1 cellular context compared by ENCODE assay signal in genomic region chr11:14620027-14620511, GRCh38.
A peak's percentile ranks its signal among the peaks of the same experiment; 100 is the strongest.
TF ChIP-seq lines count a peak whose summit lies in the region.

No MANE protein-coding gene starts in this region.

TF ChIP-seq in HepG2, 621 proteins besides CTCF, POLR2A, EP300 and RAD21 (continued from another document and continues in another):
- TF ChIP-seq CENPBD1 (CRISPR knock-in tag; IDR thresholded peaks at IDR 0.05; ENCODE audit: borderline replicate concordance, low read depth), result no peak
- peak; percentile 23; the same call in 1 of the 2 replicates for TF ChIP-seq ZBTB21 (CRISPR knock-in tag; IDR thresholded peaks at IDR 0.05)
- no peak for TF ChIP-seq ATM (IDR thresholded peaks at IDR 0.05; ENCODE audit: borderline replicate concordance)
- peak; percentile 84 for TF ChIP-seq GATAD2A (CRISPR knock-in tag; IDR thresholded peaks at IDR 0.05)
- TF ChIP-seq ZMYM3 (CRISPR knock-in tag; IDR thresholded peaks at IDR 0.05), result peak; percentile 62; the same call in 1 of the 2 replicates
- TF ChIP-seq HNF4A (CRISPR knock-in tag; IDR thresholded peaks at IDR 0.05), result peak; percentile 65
- TF ChIP-seq ARNT2 (CRISPR knock-in tag; IDR thresholded peaks at IDR 0.05; ENCODE audit: low read depth), result 0 out of 2 replicates have a peak, but pooled peaks have one; percentile 26
- TF ChIP-seq ZNF431 (CRISPR knock-in tag; IDR thresholded peaks at IDR 0.05; ENCODE audit: borderline replicate concordance, low read depth), result peak; percentile 53; the same call in 1 of the 2 replicates
- TF ChIP-seq ASH2L (IDR thresholded peaks at IDR 0.05; ENCODE audit: insufficient read length, low read depth, low read length), result peak; percentile 48
- peak; percentile 66; the same call in 1 of the 2 replicates for TF ChIP-seq ARID3A (IDR thresholded peaks at IDR 0.05; ENCODE audit: low read depth, low read length)
- 0 out of 2 replicates have a peak, but pooled peaks have one; percentile 36 for TF ChIP-seq KIAA2018 (CRISPR knock-in tag; IDR thresholded peaks at IDR 0.05; ENCODE audit: borderline replicate concordance)
- peak; percentile 84 for TF ChIP-seq ZNF609 (CRISPR knock-in tag; IDR thresholded peaks at IDR 0.05; ENCODE audit: borderline replicate concordance)
- TF ChIP-seq MIXL1 (CRISPR knock-in tag; IDR thresholded peaks at IDR 0.05), result peak; percentile 62; the same call in 1 of the 2 replicates
- peak; percentile 21; the same call in 1 of the 2 replicates for TF ChIP-seq ZNF878 (CRISPR knock-in tag; IDR thresholded peaks at IDR 0.05)
- TF ChIP-seq MLX (CRISPR knock-in tag; IDR thresholded peaks at IDR 0.05), result no peak
- 0 out of 2 replicates have a peak, but pooled peaks have one; percentile 26 for TF ChIP-seq MAX (IDR thresholded peaks at IDR 0.05)
- no peak for TF ChIP-seq ZBTB40 (IDR thresholded peaks at IDR 0.05)
- TF ChIP-seq ZBTB40 (CRISPR knock-in tag; IDR thresholded peaks at IDR 0.05), result no peak
